In genomic region chr12:28191018-28191595, GRCh38 we compare ENCODE assay signal across 8 cellular contexts. TPM values are rescaled to one million over a fixed set of nuclear protein-coding genes. Genes with fewer than 3 reads are reported as not detected.
DNase-seq lines count a peak whose midpoint lies in the region; ATAC-seq and TF ChIP-seq lines count a peak whose summit lies in the region.

No MANE protein-coding gene starts in this region.

- peaks cover 5% of the 10 kb centered on the region for H3K27me3 Mint-ChIP-seq in GM23338 (ENCODE audit: insufficient read depth, low read depth, poor library complexity)

- peaks cover 21% of the 10 kb centered on the region for H3K9me3 Mint-ChIP-seq in GM23338

- H4K20me1 ChIP-seq in DND-41 (ENCODE audit: insufficient read depth, low read length) (no peaks in the 10 kb centered on the region; the same call in 1 of the 2 replicates), GM23338 (replicated peaks; ENCODE audit: insufficient read depth) (no peaks in the 10 kb centered on the region)

- H3F3A ChIP-seq in GM23338 (replicated peaks; ENCODE audit: low read depth) = no peaks in the 10 kb centered on the region

- peak overlapping the region; percentile 87 for H2AFZ ChIP-seq in DND-41 (ENCODE audit: low read depth, low read length)
- H2AFZ ChIP-seq in GM23338 = peak overlapping the region; percentile 100

- peak; percentile 19 for ATAC-seq in DND-41 (ENCODE audit: insufficient read depth, low read depth)
- peak; percentile 7; the same call in 2 of the 3 replicates for ATAC-seq in GM23338

- H3K9me3 ChIP-seq in DND-41 (ENCODE audit: insufficient read depth, low read length, severe bottlenecking) (no peaks in the 10 kb centered on the region), cardiac muscle cell (ENCODE audit: low read depth) (no peaks in the 10 kb centered on the region), prostate gland (no peaks in the 10 kb centered on the region)

- H3K4me3 ChIP-seq in DND-41 (ENCODE audit: low read depth in 1 of 2, low read length in 2 of 2) (peak overlapping the region; percentile 43 to 70; a peak in 3 of 4 replicates), GM23338 (peak overlapping the region; percentile 87), cardiac muscle cell (peak overlapping the region; percentile 66), prostate gland (peak overlapping the region; percentile 82 to 87)

- no peak for TF ChIP-seq CTCF in DND-41 (IDR thresholded peaks at IDR 0.05; ENCODE audit: borderline replicate concordance, extremely low read depth, low read length, poor library complexity, severe bottlenecking)
- TF ChIP-seq CTCF in GM23338 (conservative IDR thresholded peaks at IDR 0.05; ENCODE audit: low read depth in 2 of 2) = no peak
- TF ChIP-seq CTCF in cardiac muscle cell (IDR thresholded peaks at IDR 0.05; ENCODE audit: low read depth, low read length) = no peak
- TF ChIP-seq CTCF in prostate gland (IDR thresholded peaks at IDR 0.05) = no peak

- H3K9me2 ChIP-seq in GM23338 (ENCODE audit: insufficient read depth) = no peaks in the 10 kb centered on the region

- 8% methylated on average over 14 of the region's 14 CpGs for WGBS in prostate gland

- H3K9ac ChIP-seq in DND-41 (ENCODE audit: low read depth, low read length) = peak overlapping the region; percentile 72

- H3K4me1 Mint-ChIP-seq in GM23338 = peaks cover 7% of the 10 kb centered on the region

- H3K27me3 ChIP-seq in DND-41 (ENCODE audit: insufficient read depth, low read length, poor library complexity) = no peaks in the 10 kb centered on the region
- no peaks in the 10 kb centered on the region for H3K27me3 ChIP-seq in GM23338 (ENCODE audit: insufficient read depth)
- H3K27me3 ChIP-seq in cardiac muscle cell = no peaks in the 10 kb centered on the region
- H3K27me3 ChIP-seq in prostate gland (replicated peaks; ENCODE audit: insufficient read depth) = no peaks in the 10 kb centered on the region

- peaks cover 20% of the 10 kb centered on the region for H3K36me3 Mint-ChIP-seq in GM23338 (ENCODE audit: low read depth)

- H3K79me2 ChIP-seq in DND-41 (ENCODE audit: insufficient read depth, low read length) = peaks cover 62% of the 10 kb centered on the region
- H3K79me2 ChIP-seq in GM23338 (replicated peaks; ENCODE audit: insufficient read depth) = peaks cover 52% of the 10 kb centered on the region

- TF ChIP-seq POLR2A in prostate gland (IDR thresholded peaks at IDR 0.05) = no peak

- DNase-seq in DND-41 = peak; percentile 41
- peak; percentile 23 for DNase-seq in GM23338 (ENCODE audit: low spot score)
- peak; percentile 52 for DNase-seq in NCI-H2196 treated with DMSO at 0.1 percent for 48 hours (lab: John Stamatoyannopoulos, UW; ENCODE audit: unreplicated experiment)
- peak; percentile 16 for DNase-seq in activated gamma-delta T cell treated with anti-CD3 and anti-CD28 coated beads, Interleukin-2, amount 50 U/mL, for 16 hours (ENCODE audit: low read depth)
- no peak for DNase-seq in cardiac muscle cell (ENCODE audit: low read depth in 1 of 2, low spot score in 1 of 2)
- DNase-seq in prostate gland (ENCODE audit: low spot score) = no peak
- no peak for DNase-seq in NCI-H2029 treated with DMSO at 0.1 percent for 48 hours (lab: John Stamatoyannopoulos, UW)
- no peak for DNase-seq in dedifferentiated amniotic fluid mesenchymal stem cell (ENCODE audit: extremely low spot score)

- H3K27ac ChIP-seq in DND-41 (ENCODE audit: low read length) = peak overlapping the region; percentile 80
- H3K27ac ChIP-seq in GM23338 (ENCODE audit: low read depth) = peak overlapping the region; percentile 73; the same call in 1 of the 2 replicates
- peak overlapping the region; percentile 90 for H3K27ac ChIP-seq in cardiac muscle cell
- peak overlapping the region; percentile 95 to 96 for H3K27ac ChIP-seq in prostate gland

- H3K36me3 ChIP-seq in DND-41 (ENCODE audit: insufficient read depth, low read length) (no peaks in the 10 kb centered on the region), GM23338 (ENCODE audit: insufficient read depth) (no peaks in the 10 kb centered on the region), cardiac muscle cell (no peaks in the 10 kb centered on the region), prostate gland (no peaks in the 10 kb centered on the region)

- peak overlapping the region; percentile 21; the same call in 1 of the 2 replicates for H3K27ac Mint-ChIP-seq in GM23338

- peak overlapping the region; percentile 93 for H3K4me3 Mint-ChIP-seq in GM23338

- intact Hi-C loops in prostate gland (cut with DNase I) = loop anchor here (5.0 kb wide), 1 partner anchor 36 kb away; no protein-coding TSS in a partner anchor

- peaks cover 36% of the 10 kb centered on the region for H3K4me1 ChIP-seq in DND-41 (ENCODE audit: insufficient read depth, low read length)
- H3K4me1 ChIP-seq in GM23338 (ENCODE audit: insufficient read depth) = peaks cover 12% of the 10 kb centered on the region; the same call in 1 of the 2 replicates
- H3K4me1 ChIP-seq in cardiac muscle cell (ENCODE audit: low read depth) = no peaks in the 10 kb centered on the region
- H3K4me1 ChIP-seq in prostate gland (replicated peaks) = no peaks in the 10 kb centered on the region

- H3K4me2 ChIP-seq in DND-41 (ENCODE audit: insufficient read depth, low read length) = peak overlapping the region; percentile 82
- peak overlapping the region; percentile 98 for H3K4me2 ChIP-seq in GM23338

TF ChIP-seq in GM23338, 12 proteins besides CTCF, POLR2A, EP300 and RAD21:
- TF ChIP-seq STAT1 (IDR thresholded peaks at IDR 0.05; ENCODE audit: unreplicated experiment) = no peak
- no peak for TF ChIP-seq POLR2AphosphoS5 (IDR thresholded peaks at IDR 0.05; ENCODE audit: low read depth)
- TF ChIP-seq JUNB (IDR thresholded peaks at IDR 0.05; ENCODE audit: unreplicated experiment) = no peak

RNA-seq across cellular contexts. Expression of gene CCDC91, which starts 0.9 kb away (rescaled TPM):
- 17.0 and 24.7 TPM in 2 replicates for total RNA-seq in GM23338 (2014; rRNA removed; shearing (Covaris generic))
- polyA plus RNA-seq in GM23338 (2016; fragmentation: Nextera tagmentation; extraction: Ambion mirVana) = 40.0 and 48.7 TPM in 2 replicates
- 10.9 and 13.9 TPM in 2 replicates for total RNA-seq in cardiac muscle cell
- 25.5 and 26.3 TPM in 2 replicates for polyA plus RNA-seq in cardiac muscle cell
- 10 to 100 TPM; 25.3 to 42.4 TPM for total RNA-seq in prostate gland

Comparison
In these comparisons a context has a peak if more than half of its experiments do, and no peak if none do; other contexts are left out.
1. DNase-seq: peak in DND-41 (single experiment), GM23338 (single experiment), NCI-H2196 treated with DMSO at 0.1 percent for 48 hours (single experiment) and activated gamma-delta T cell treated with anti-CD3 and anti-CD28 coated beads, Interleukin-2, amount 50 U/mL, for 16 hours (single experiment); none in cardiac muscle cell (0 of 2), prostate gland (single experiment), NCI-H2029 treated with DMSO at 0.1 percent for 48 hours (single experiment) and dedifferentiated amniotic fluid mesenchymal stem cell (single experiment).
2. Peak in every context shown above with its lines, with median percentiles within 50 percentile points of each other: H3K27ac ChIP-seq and H3K4me3 ChIP-seq.